20 cellular contexts compared by ENCODE assay signal in the genomic region with DNA sequence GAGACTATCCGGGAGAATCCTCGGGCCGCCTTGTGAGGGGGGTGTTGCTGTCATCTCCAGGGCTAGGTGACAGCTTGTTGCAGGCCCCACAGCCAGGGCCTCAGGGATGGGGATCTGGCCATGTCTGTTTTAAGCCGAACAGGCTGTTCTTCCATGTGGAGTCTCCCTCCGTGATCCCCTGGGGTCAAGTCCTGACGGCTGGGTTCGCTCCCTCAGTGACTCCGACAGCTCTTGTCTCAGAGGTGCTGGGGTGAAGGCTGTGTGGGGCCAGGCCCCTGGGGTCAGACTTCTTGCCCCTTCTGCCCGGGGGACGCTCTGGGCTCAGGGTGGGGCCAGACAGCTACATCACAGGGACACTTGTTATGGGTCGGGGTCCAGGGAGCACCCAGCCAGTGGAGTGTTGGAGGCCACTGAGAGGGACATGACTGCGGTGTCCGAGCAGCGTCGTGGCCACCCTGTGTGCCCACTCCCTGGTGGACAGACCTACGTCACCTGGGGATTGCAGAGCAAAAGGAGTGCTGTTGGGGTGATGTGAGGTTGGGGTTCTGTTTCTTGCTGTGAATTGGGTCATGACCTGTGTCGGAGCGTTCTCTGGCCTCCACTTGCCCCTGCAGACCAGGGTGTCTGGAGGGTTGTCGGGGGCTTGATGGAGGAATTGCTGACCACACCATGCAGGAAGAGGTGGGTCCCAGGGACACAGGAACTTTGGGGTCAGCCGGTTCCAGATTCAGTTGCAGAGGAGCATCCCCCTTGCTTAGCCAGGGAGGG. TPM values are rescaled to one million over a fixed set of nuclear protein-coding genes. Genes with fewer than 3 reads are reported as not detected.
DNase-seq lines count a peak whose midpoint lies in the region; ATAC-seq and TF ChIP-seq lines count a peak whose summit lies in the region.
"Had no signal": no experiment of that assay in that cellular context is flagged by ENCODE, and none has a peak within 500 bp of the region (broad histone marks: within the 10 kb centered on the region; RNA-seq: fewer than 3 reads in every experiment).

No MANE protein-coding gene starts in this region.

- no peaks in the 10 kb centered on the region for H3K27me3 Mint-ChIP-seq in activated naive CD8-positive, alpha-beta T cell treated with anti-CD3 and anti-CD28 coated beads, Interleukin-2, amount 10 ng/mL, durations not matched to agents 7 days and 5 days
- no peaks in the 10 kb centered on the region for H3K27me3 Mint-ChIP-seq in activated naive CD8-positive, alpha-beta T cell treated with anti-CD3 and anti-CD28 coated beads for 36 hours
- H3K27me3 Mint-ChIP-seq in chondrocyte (ENCODE audit: low read depth) (no peaks in the 10 kb centered on the region), nephron progenitor cell (ENCODE audit: low read depth, poor library complexity) (no peaks in the 10 kb centered on the region)

- WGBS in suprapubic skin: 85% methylated on average over 4 of the region's 20 CpGs

- DNase-seq in activated naive CD8-positive, alpha-beta T cell treated with anti-CD3 and anti-CD28 coated beads, Interleukin-2, amount 10 ng/mL, durations not matched to agents 7 days and 5 days: peak; percentile 12
- DNase-seq in activated naive CD8-positive, alpha-beta T cell treated with anti-CD3 and anti-CD28 coated beads for 36 hours: no peak
- DNase-seq in chondrocyte (ENCODE audit: low spot score) (peak; percentile 88), nephron progenitor cell (no peak), suprapubic skin (ENCODE audit: low spot score in 2 of 2) (peak; percentile 43 to 68)
- DNase-seq in stimulated activated CD4-positive, alpha-beta T cell treated with anti-CD3 and anti-CD28 coated beads, Interleukin-4, amount 100 ng/mL, for 24 hours: no peak
- DNase-seq: 8988T; CD8-positive, alpha-beta T cell; DMS79; H9; KBM-7; NCI-H1436 treated with DMSO at 0.1 percent for 48 hours; NCI-H2029 treated with DMSO at 0.1 percent for 48 hours; NCI-H510A treated with DMSO at 0.1 percent for 48 hours; NCI-H82; PC-9 had no signal

- no peaks in the 10 kb centered on the region for H3K27me3 ChIP-seq in suprapubic skin

- TF ChIP-seq CTCF in chondrocyte (IDR thresholded peaks at IDR 0.05): no peak
- TF ChIP-seq CTCF in nephron progenitor cell (IDR thresholded peaks at IDR 0.05): no peak
- no peak for TF ChIP-seq CTCF in suprapubic skin (IDR thresholded peaks at IDR 0.05)

- POLR2A ChIA-PET in activated naive CD8-positive, alpha-beta T cell treated with anti-CD3 and anti-CD28 coated beads, Interleukin-2, amount 10 ng/mL, durations not matched to agents 7 days and 5 days (lab: Charles Lee): no interaction called here

- no peak for ATAC-seq in activated naive CD8-positive, alpha-beta T cell treated with anti-CD3 and anti-CD28 coated beads, Interleukin-2, amount 10 ng/mL, durations not matched to agents 7 days and 5 days (ENCODE audit: low read depth)
- ATAC-seq in HG03280 (IDR thresholded peaks at IDR 0.05; ENCODE audit: unreplicated experiment) (no peak), HG03342 (IDR thresholded peaks at IDR 0.05; ENCODE audit: unreplicated experiment) (no peak)
- ATAC-seq: CD8-positive, alpha-beta T cell had no signal

- no peaks in the 10 kb centered on the region for H3K9me3 Mint-ChIP-seq in activated naive CD8-positive, alpha-beta T cell treated with anti-CD3 and anti-CD28 coated beads, Interleukin-2, amount 10 ng/mL, durations not matched to agents 7 days and 5 days
- no peaks in the 10 kb centered on the region for H3K9me3 Mint-ChIP-seq in activated naive CD8-positive, alpha-beta T cell treated with anti-CD3 and anti-CD28 coated beads for 36 hours
- H3K9me3 Mint-ChIP-seq in chondrocyte (ENCODE audit: low read depth) (no peaks in the 10 kb centered on the region), nephron progenitor cell (peaks cover 5% of the 10 kb centered on the region)
- H3K9me3 Mint-ChIP-seq: CD8-positive, alpha-beta T cell had no signal

- no peak for TF ChIP-seq POLR2A in suprapubic skin (IDR thresholded peaks at IDR 0.05)

- H3K4me3 Mint-ChIP-seq in activated naive CD8-positive, alpha-beta T cell treated with anti-CD3 and anti-CD28 coated beads, Interleukin-2, amount 10 ng/mL, durations not matched to agents 7 days and 5 days: no peak overlapping the region
- no peak overlapping the region for H3K4me3 Mint-ChIP-seq in activated naive CD8-positive, alpha-beta T cell treated with anti-CD3 and anti-CD28 coated beads for 36 hours
- H3K4me3 Mint-ChIP-seq in chondrocyte (ENCODE audit: unreplicated experiment): no peak overlapping the region
- H3K4me3 Mint-ChIP-seq in nephron progenitor cell: no peak overlapping the region
- H3K4me3 Mint-ChIP-seq: CD8-positive, alpha-beta T cell; H9 had no signal

- H3K36me3 ChIP-seq in suprapubic skin: peaks cover 84% of the 10 kb centered on the region

- no peaks in the 10 kb centered on the region for H3K4me1 Mint-ChIP-seq in activated naive CD8-positive, alpha-beta T cell treated with anti-CD3 and anti-CD28 coated beads, Interleukin-2, amount 10 ng/mL, durations not matched to agents 7 days and 5 days
- no peaks in the 10 kb centered on the region for H3K4me1 Mint-ChIP-seq in activated naive CD8-positive, alpha-beta T cell treated with anti-CD3 and anti-CD28 coated beads for 36 hours
- H3K4me1 Mint-ChIP-seq in chondrocyte (ENCODE audit: low read depth) (no peaks in the 10 kb centered on the region), nephron progenitor cell (peaks cover 1% of the 10 kb centered on the region)
- H3K4me1 Mint-ChIP-seq: H9 had no signal

- H3K4me3 ChIP-seq in suprapubic skin: no peak overlapping the region
- H3K4me3 ChIP-seq: PC-9, SK-N-MC had no signal

- no peaks in the 10 kb centered on the region for H3K4me1 ChIP-seq in suprapubic skin

- no peak overlapping the region for H3K27ac Mint-ChIP-seq in activated naive CD8-positive, alpha-beta T cell treated with anti-CD3 and anti-CD28 coated beads, Interleukin-2, amount 10 ng/mL, durations not matched to agents 7 days and 5 days
- no peak overlapping the region for H3K27ac Mint-ChIP-seq in activated naive CD8-positive, alpha-beta T cell treated with anti-CD3 and anti-CD28 coated beads for 36 hours
- H3K27ac Mint-ChIP-seq in chondrocyte (ENCODE audit: unreplicated experiment) (no peak overlapping the region), nephron progenitor cell (peak overlapping the region; percentile 59)
- H3K27ac Mint-ChIP-seq: CD8-positive, alpha-beta T cell; H9 had no signal

- H3K9me3 ChIP-seq in suprapubic skin: no peaks in the 10 kb centered on the region

- no peak for TF ChIP-seq EP300 in suprapubic skin (IDR thresholded peaks at IDR 0.05)

- peaks cover 4% of the 10 kb centered on the region for H3K36me3 Mint-ChIP-seq in activated naive CD8-positive, alpha-beta T cell treated with anti-CD3 and anti-CD28 coated beads, Interleukin-2, amount 10 ng/mL, durations not matched to agents 7 days and 5 days
- peaks cover 11% of the 10 kb centered on the region for H3K36me3 Mint-ChIP-seq in activated naive CD8-positive, alpha-beta T cell treated with anti-CD3 and anti-CD28 coated beads for 36 hours
- H3K36me3 Mint-ChIP-seq in chondrocyte (ENCODE audit: low read depth) (peaks cover 25% of the 10 kb centered on the region), nephron progenitor cell (ENCODE audit: low read depth) (peaks cover 46% of the 10 kb centered on the region)

- no peak overlapping the region for H3K27ac ChIP-seq in suprapubic skin
- H3K27ac ChIP-seq: PC-9, SK-N-MC had no signal

RNA-seq across cellular contexts. Expression of a gene that starts 21.5 kb away (rescaled TPM):
- total RNA-seq in activated naive CD8-positive, alpha-beta T cell treated with anti-CD3 and anti-CD28 coated beads, Interleukin-2, amount 10 ng/mL, durations not matched to agents 7 days and 5 days: 10 to 100 TPM; 55.3 to 58.2 TPM
- 10 to 100 TPM; 37.1 to 39.5 TPM for total RNA-seq in activated naive CD8-positive, alpha-beta T cell treated with anti-CD3 and anti-CD28 coated beads for 36 hours
- 105 to 127 TPM (median 124 TPM) in 3 replicates for total RNA-seq in chondrocyte
- 100 to 1,000 TPM in 1 of 4 donors, 10 to 100 TPM in 3; 80.1 to 104 (median 82.9) TPM for total RNA-seq in suprapubic skin

RNA-seq across cellular contexts. Expression of a gene that starts 41.6 kb away (rescaled TPM):
- total RNA-seq in activated naive CD8-positive, alpha-beta T cell treated with anti-CD3 and anti-CD28 coated beads, Interleukin-2, amount 10 ng/mL, durations not matched to agents 7 days and 5 days: 100 to 1,000 TPM; 257 to 267 TPM
- 100 to 1,000 TPM; 341 to 345 TPM for total RNA-seq in activated naive CD8-positive, alpha-beta T cell treated with anti-CD3 and anti-CD28 coated beads for 36 hours
- total RNA-seq in chondrocyte (119 to 137 TPM (median 129 TPM) in 3 replicates), suprapubic skin (100 to 1,000 TPM in 1 of 4 donors, 10 to 100 TPM in 3; 82.8 to 128 (median 88.5) TPM)

RNA-seq across cellular contexts. Expression of a gene that starts 41.7 kb away (rescaled TPM):
- total RNA-seq in activated naive CD8-positive, alpha-beta T cell treated with anti-CD3 and anti-CD28 coated beads, Interleukin-2, amount 10 ng/mL, durations not matched to agents 7 days and 5 days: not detected
- not detected for total RNA-seq in activated naive CD8-positive, alpha-beta T cell treated with anti-CD3 and anti-CD28 coated beads for 36 hours
- total RNA-seq in chondrocyte: not detected in 3 replicates
- total RNA-seq in suprapubic skin: not detected
- total RNA-seq: CD8-positive, alpha-beta T cell; H9; M059J; PC-9 had no signal

RNA-seq across cellular contexts. Expression of a gene that starts 48.5 kb away (rescaled TPM):
- total RNA-seq in activated naive CD8-positive, alpha-beta T cell treated with anti-CD3 and anti-CD28 coated beads, Interleukin-2, amount 10 ng/mL, durations not matched to agents 7 days and 5 days: 10 to 100 TPM; 12.1 to 13.4 TPM
- total RNA-seq in activated naive CD8-positive, alpha-beta T cell treated with anti-CD3 and anti-CD28 coated beads for 36 hours: 10 to 100 TPM; 10.9 to 12.0 TPM
- total RNA-seq in chondrocyte: 20.9 to 26.5 TPM (median 23.5 TPM) in 3 replicates
- 10 to 100 TPM in 1 of 4 donors, 1 to 10 TPM in 3; 6.2 to 18.3 (median 8.5) TPM for total RNA-seq in suprapubic skin

RNA-seq across cellular contexts. Expression of a gene that starts 53.0 kb away (rescaled TPM):
- total RNA-seq in activated naive CD8-positive, alpha-beta T cell treated with anti-CD3 and anti-CD28 coated beads, Interleukin-2, amount 10 ng/mL, durations not matched to agents 7 days and 5 days: 10 to 100 TPM; 28.6 to 31.7 TPM
- 10 to 100 TPM; 39.9 to 42.3 TPM for total RNA-seq in activated naive CD8-positive, alpha-beta T cell treated with anti-CD3 and anti-CD28 coated beads for 36 hours
- total RNA-seq in chondrocyte: 20.8 to 24.7 TPM (median 24.2 TPM) in 3 replicates
- 10 to 100 TPM; 16.3 to 27.1 (median 20.2) TPM for total RNA-seq in suprapubic skin

Comparison
In these comparisons a context has a peak if more than half of its experiments do, and no peak if none do; other contexts are left out.
1. DNase-seq: peak in activated naive CD8-positive, alpha-beta T cell treated with anti-CD3 and anti-CD28 coated beads, Interleukin-2, amount 10 ng/mL, durations not matched to agents 7 days and 5 days (single experiment), chondrocyte (single experiment) and suprapubic skin (2 of 2); none in activated naive CD8-positive, alpha-beta T cell treated with anti-CD3 and anti-CD28 coated beads for 36 hours (single experiment), nephron progenitor cell (single experiment) and stimulated activated CD4-positive, alpha-beta T cell treated with anti-CD3 and anti-CD28 coated beads, Interleukin-4, amount 100 ng/mL, for 24 hours (single experiment).